28 cellular contexts compared by ENCODE assay signal in genomic region chr20:1320016-1320415, GRCh38.
"Had no signal": no experiment of that assay in that cellular context is flagged by ENCODE, and none has a peak within 500 bp of the region (broad histone marks: within the 10 kb centered on the region; RNA-seq: fewer than 3 reads in every experiment).

No MANE protein-coding gene starts in this region.

- H3K4me1 ChIP-seq: colonic mucosa, neural progenitor cell had no signal

- H3K4me3 ChIP-seq: colonic mucosa, gastrocnemius medialis, heart left ventricle, mucosa of descending colon, neural progenitor cell, ovary, sigmoid colon, testis, tibial artery had no signal

- H3K27me3 ChIP-seq: colonic mucosa, gastrocnemius medialis, heart left ventricle, ovary, sigmoid colon, testis, tibial artery had no signal

- H3K36me3 ChIP-seq: colonic mucosa, gastrocnemius medialis, heart left ventricle, neural progenitor cell, ovary, sigmoid colon, tibial artery had no signal

- DNase-seq: colonic mucosa; effector CD8-positive, alpha-beta T cell; endodermal cell; foreskin fibroblast; gastrocnemius medialis; heart left ventricle; hippocampal formation; immature natural killer cell; mesenchymal stem cell; mucosa of descending colon; naive B cell; nucleus accumbens; ovary; sigmoid colon; stimulated activated CD4-positive, alpha-beta T cell treated with anti-CD3 and anti-CD28 coated beads, Interleukin-4, amount 100 ng/mL, for 4 hours; stimulated activated naive CD8-positive, alpha-beta T cell treated with anti-CD3 and anti-CD28 coated beads, Interleukin-15, Interleukin-2, amounts not matched to agents 100 U/mL and 50 U/mL, for 24 hours; substantia nigra; testis; tibial artery had no signal

- H2AFZ ChIP-seq: neural progenitor cell had no signal

- H3K27ac ChIP-seq: colonic mucosa, epithelial cell of prostate, neural progenitor cell, ovary, sigmoid colon, testis, tibial artery had no signal

- H3K27ac Mint-ChIP-seq: dendritic cell treated with granulocyte-macrophage colony-stimulating factor and Interleukin-4, amounts not matched to agents 40 ng/mL and 50 ng/mL, for 4 days; endodermal cell; mesothelial cell of epicardium; natural killer cell treated with Interleukin-12 subunit alpha and Interleukin-12 subunit beta and Interleukin-15 and Interleukin-18, amount 100 ng/mL, for 72 hours; neural progenitor cell; stimulated activated memory B cell treated with anti-CD40 and anti-IgM and Interleukin-4, amounts not matched to agents 10 μg/mL and 1 μg/mL and 100 μg/mL, for 72 hours; type B pancreatic cell had no signal

- H3K4me1 Mint-ChIP-seq: central memory CD8-positive, alpha-beta T cell; endodermal cell; immature natural killer cell; mesothelial cell of epicardium had no signal

- H3K9me3 ChIP-seq: colonic mucosa, gastrocnemius medialis, heart left ventricle, mucosa of descending colon, ovary, sigmoid colon, testis, tibial artery had no signal

- H3K4me3 Mint-ChIP-seq: central memory CD8-positive, alpha-beta T cell; dendritic cell treated with granulocyte-macrophage colony-stimulating factor and Interleukin-4, amounts not matched to agents 40 ng/mL and 50 ng/mL, for 4 days; endodermal cell; immature natural killer cell; mesothelial cell of epicardium; naive B cell; natural killer cell treated with Interleukin-12 subunit alpha and Interleukin-12 subunit beta and Interleukin-15 and Interleukin-18, amount 100 ng/mL, for 72 hours; neural progenitor cell; stimulated activated memory B cell treated with anti-CD40 and anti-IgM and Interleukin-4, amounts not matched to agents 10 μg/mL and 1 μg/mL and 100 μg/mL, for 72 hours; type B pancreatic cell had no signal

- H3K27me3 Mint-ChIP-seq: central memory CD8-positive, alpha-beta T cell; stimulated activated memory B cell treated with anti-CD40 and anti-IgM and Interleukin-4, amounts not matched to agents 10 μg/mL and 1 μg/mL and 100 μg/mL, for 72 hours had no signal

- H3K36me3 Mint-ChIP-seq: immature natural killer cell; mesothelial cell of epicardium; naive B cell; natural killer cell treated with Interleukin-12 subunit alpha and Interleukin-12 subunit beta and Interleukin-15 and Interleukin-18, amount 100 ng/mL, for 72 hours; neural progenitor cell; stimulated activated memory B cell treated with anti-CD40 and anti-IgM and Interleukin-4, amounts not matched to agents 10 μg/mL and 1 μg/mL and 100 μg/mL, for 72 hours; type B pancreatic cell had no signal

- H3K9ac ChIP-seq: neural progenitor cell had no signal

- ATAC-seq: esophagus mucosa; gastrocnemius medialis; heart left ventricle; mucosa of descending colon; natural killer cell treated with Interleukin-12 subunit alpha and Interleukin-12 subunit beta and Interleukin-15 and Interleukin-18, amount 100 ng/mL, for 72 hours; stimulated activated memory B cell treated with anti-CD40 and anti-IgM and Interleukin-4, amounts not matched to agents 10 μg/mL and 1 μg/mL and 100 μg/mL, for 72 hours; stimulated activated naive CD8-positive, alpha-beta T cell treated with anti-CD3 and anti-CD28 coated beads, Interleukin-15, Interleukin-2, amounts not matched to agents 100 U/mL and 50 U/mL, for 24 hours had no signal

- H3K4me2 ChIP-seq: neural progenitor cell had no signal
